ENCODE assay signal across 17 cellular contexts in genomic region chr1:19744335-19744743, GRCh38. TPM values are rescaled to one million over a fixed set of nuclear protein-coding genes. Genes with fewer than 3 reads are reported as not detected.
DNase-seq lines count a peak whose midpoint lies in the region; ATAC-seq, FAIRE-seq and TF ChIP-seq lines count a peak whose summit lies in the region.
"Had no signal": no experiment of that assay in that cellular context is flagged by ENCODE, and none has a peak within 500 bp of the region (broad histone marks: within the 10 kb centered on the region; RNA-seq: fewer than 3 reads in every experiment).

No MANE protein-coding gene starts in this region.

- H3K27ac ChIP-seq in GM23248 (no peak overlapping the region), H1 (ENCODE audit: low read depth, low read length) (no peak overlapping the region)
- H3K27ac ChIP-seq: A549, HL-60 had no signal

- H3K9me3 ChIP-seq in GM23248 (ENCODE audit: low read depth): no peaks in the 10 kb centered on the region
- H3K9me3 ChIP-seq in H1 (ENCODE audit: insufficient read depth in 2 of 2, low read depth in 1 of 2, low read length in 1 of 2): no peaks in the 10 kb centered on the region; a peak in 1 of 4 replicates
- H3K9me3 ChIP-seq: A549 had no signal

- H3K14ac ChIP-seq in H1 (ENCODE audit: insufficient read length): no peak overlapping the region

- no peak overlapping the region for H3K4ac ChIP-seq in H1 (replicated peaks; ENCODE audit: insufficient read length, low read depth, low read length)

- no peak for ATAC-seq in GM19023 (IDR thresholded peaks at IDR 0.05; ENCODE audit: unreplicated experiment)
- ATAC-seq: A549 had no signal

- no peak overlapping the region for H2AFZ ChIP-seq in GM23248
- no peak overlapping the region for H2AFZ ChIP-seq in H1 (ENCODE audit: low read length)

- no peak overlapping the region for H2BK20ac ChIP-seq in H1 (ENCODE audit: low read length)

- no peak for FAIRE-seq in H1 (lab: Jason Lieb, UNC)
- FAIRE-seq: A549, HTR-8/SVneo had no signal

- H2AK5ac ChIP-seq in H1 (ENCODE audit: low read depth, low read length): no peak overlapping the region

- no peaks in the 10 kb centered on the region for H3K9me2 ChIP-seq in GM23248 (ENCODE audit: insufficient read depth)

- 85 to 94% methylated on average over 4 of the region's 4 CpGs for WGBS in GM23248 (ENCODE audit: low coverage in 1 of 2, low lambda C conversion rate in 2 of 2, missing lambda C conversion rate in 2 of 2), 2 experiments
- 82% methylated on average over 4 of the region's 4 CpGs; no CpG with 5 or more reads in 1 of the 2 experiments for WGBS in H1 (ENCODE audit: extremely low coverage in 1 of 2, insufficient coverage in 1 of 2, insufficient read length in 1 of 2, insufficient replicate concordance in 2 of 2, low coverage in 1 of 2, low lambda C conversion rate in 2 of 2, missing lambda C conversion rate in 1 of 2), 2 experiments

- TF ChIP-seq POLR2A in H1 (IDR thresholded peaks at IDR 0.05; ENCODE audit: control extremely low read depth in 1 of 2, low read depth in 2 of 2, low read length in 2 of 2): no peak

- H3K4me3 ChIP-seq in GM23248 (no peak overlapping the region), H1 (ENCODE audit: extremely low read depth in 1 of 4, insufficient read depth in 2 of 4, low read depth in 3 of 4, low read length in 4 of 4) (no peak overlapping the region)
- H3K4me3 ChIP-seq: A549 had no signal

- H4K8ac ChIP-seq in H1 (ENCODE audit: extremely low read depth, insufficient read depth, low read length): no peak overlapping the region

- TF ChIP-seq EP300 in H1 (IDR thresholded peaks at IDR 0.05; ENCODE audit: borderline replicate concordance in 1 of 2, low read depth in 2 of 2, low read length in 2 of 2): no peak

- no peaks in the 10 kb centered on the region for H3K79me1 ChIP-seq in H1 (ENCODE audit: low read depth, low read length)

- no peak overlapping the region for H3K23ac ChIP-seq in H1 (ENCODE audit: insufficient read length)

- H3K36me3 ChIP-seq in GM23248 (ENCODE audit: low read depth): no peaks in the 10 kb centered on the region
- H3K36me3 ChIP-seq in H1 (ENCODE audit: control insufficient read depth in 2 of 4, insufficient read depth in 4 of 4, low read length in 3 of 4): no peaks in the 10 kb centered on the region

- H3F3A ChIP-seq in GM23248 (ENCODE audit: insufficient read depth): no peaks in the 10 kb centered on the region

- no peaks in the 10 kb centered on the region; the same call in 1 of the 2 replicates for H3K23me2 ChIP-seq in H1 (ENCODE audit: low read depth, low read length)

- H2BK120ac ChIP-seq in H1 (replicated peaks; ENCODE audit: low read depth, low read length): no peak overlapping the region

- no peak for TF ChIP-seq RAD21 in H1 (IDR thresholded peaks at IDR 0.05 in 1 of 2, conservative IDR thresholded peaks at IDR 0.05 in 1 of 2; ENCODE audit: low read depth in 2 of 2, low read length in 2 of 2)

- in situ Hi-C loops in GM23248 (cut with MboI): no loop called here

- no peaks in the 10 kb centered on the region for H4K20me1 ChIP-seq in GM23248 (ENCODE audit: insufficient read depth)
- no peaks in the 10 kb centered on the region for H4K20me1 ChIP-seq in H1 (replicated peaks in 1 of 2; ENCODE audit: control insufficient read depth in 1 of 2, insufficient read depth in 2 of 2, low read length in 2 of 2)

- no peak for TF ChIP-seq CTCF in H1 (IDR thresholded peaks at IDR 0.05; ENCODE audit: control extremely low read depth in 1 of 3, insufficient read depth in 1 of 3, low read depth in 1 of 3, low read length in 3 of 3)

- POLR2A ChIA-PET in H1 (lab: Charles Lee; ENCODE audit: partially characterized antibody): no interaction called here

- H3K4me2 ChIP-seq in GM23248 (ENCODE audit: unreplicated experiment) (no peak overlapping the region), H1 (ENCODE audit: insufficient read depth in 1 of 2, low read depth in 2 of 2, low read length in 2 of 2) (no peak overlapping the region)
- H3K4me2 ChIP-seq: A549 had no signal

- H2BK5ac ChIP-seq in H1 (ENCODE audit: low read depth, low read length): no peak overlapping the region

- CTCF ChIA-PET in H1 (lab: Charles Lee; ENCODE audit: partially characterized antibody): interaction anchor here (0.9 to 1.0 kb wide), 2 partner anchors 29 to 40 kb away, joined by 3 to 4 read pairs; no protein-coding TSS in a partner anchor

- no peak overlapping the region for H2BK12ac ChIP-seq in H1 (ENCODE audit: low read depth, low read length)

- H4K5ac ChIP-seq in H1 (ENCODE audit: insufficient read length, low read depth, low read length): no peak overlapping the region

- H3K27me3 ChIP-seq in GM23248 (replicated peaks; ENCODE audit: insufficient read depth): no peaks in the 10 kb centered on the region
- no peaks in the 10 kb centered on the region for H3K27me3 ChIP-seq in H1 (replicated peaks in 1 of 4; ENCODE audit: control insufficient read depth in 3 of 4, extremely low read depth in 1 of 4, insufficient read depth in 3 of 4, low read length in 3 of 4)

- peak; percentile 22 for DNase-seq in AG08395 (ENCODE audit: low spot score)
- DNase-seq in GM23248: peak; percentile 27
- no peak for DNase-seq in H1 (ENCODE audit: low read depth in 1 of 2, low spot score in 2 of 2)
- peak; percentile 42 for DNase-seq in putamen (ENCODE audit: low spot score)
- DNase-seq in NCI-H526 treated with DMSO at 0.1 percent for 48 hours (lab: John Stamatoyannopoulos, UW): no peak
- no peak for DNase-seq in NCI-H510A (lab: John Stamatoyannopoulos, UW)
- no peak for DNase-seq in NCI-H1092 treated with DMSO at 0.1 percent for 48 hours (lab: John Stamatoyannopoulos, UW)
- DNase-seq: AML-193, HCEC 1CT, NCI-H1417, NCI-H187 treated with DMSO at 0.1 percent for 48 hours, NCI-H345, NCI-H748 treated with DMSO at 0.1 percent for 48 hours had no signal

- no peak overlapping the region for H3K9ac ChIP-seq in GM23248
- H3K9ac ChIP-seq in H1 (replicated peaks in 1 of 4; ENCODE audit: extremely low read depth in 1 of 4, low read depth in 3 of 4, low read length in 3 of 4): no peak overlapping the region

- H3K4me1 ChIP-seq in GM23248 (ENCODE audit: insufficient read depth) (no peaks in the 10 kb centered on the region), H1 (replicated peaks in 1 of 4; ENCODE audit: control insufficient read depth in 3 of 4, insufficient read depth in 4 of 4, low read length in 3 of 4) (no peaks in the 10 kb centered on the region)
- H3K4me1 ChIP-seq: A549 had no signal

- H4K91ac ChIP-seq in H1 (replicated peaks; ENCODE audit: insufficient read length, low read length): no peak overlapping the region

- H3K56ac ChIP-seq in H1 (replicated peaks; ENCODE audit: insufficient read length, low read depth, low read length): no peak overlapping the region

- no peaks in the 10 kb centered on the region for H3K79me2 ChIP-seq in GM23248 (ENCODE audit: insufficient read depth)
- no peaks in the 10 kb centered on the region for H3K79me2 ChIP-seq in H1 (ENCODE audit: control insufficient read depth in 1 of 2, insufficient read depth in 2 of 2, low read length in 2 of 2)

- no peak overlapping the region for H3K18ac ChIP-seq in H1 (ENCODE audit: extremely low read depth, low read length)

- H2BK15ac ChIP-seq in H1 (ENCODE audit: low read length): no peak overlapping the region

TF ChIP-seq in H1, 55 proteins besides CTCF, POLR2A, EP300 and RAD21:
- TF ChIP-seq KDM1A (IDR thresholded peaks at IDR 0.05; ENCODE audit: borderline replicate concordance, low read length) (peak; percentile 52; the same call in 1 of the 2 replicates), BRCA1 (IDR thresholded peaks at IDR 0.05; ENCODE audit: low read depth, low read length) (no peak), TEAD4 (IDR thresholded peaks at IDR 0.05; ENCODE audit: low read depth, low read length) (peak; percentile 61)

RNA-seq across cellular contexts. Expression of gene TMCO4, which starts 55.4 kb away (rescaled TPM):
- total RNA-seq in GM23248 (2014; rRNA removed; shearing (Covaris generic)): 24.5 and 25.9 TPM in 2 replicates
- polyA plus RNA-seq in GM23248 (2016; fragmentation: Nextera tagmentation; extraction: Ambion mirVana) (10.5 and 10.7 TPM in 2 replicates), H1 (2011; rRNA removed) (3.1 and 3.6 TPM in 2 replicates)
- 3.0 and 3.1 TPM in 2 replicates for total RNA-seq in H1 (2021; fragmentation: NEBNext Ultra II Directional; extraction: Animal tissue kit (Norgen Biotek cat#: 25700))
- 4.0 TPM for polyA plus RNA-seq in H1 (2011; cell fraction: cytosol; rRNA removed)
- polyA plus RNA-seq in H1 (2011; cell fraction: nucleus; rRNA removed): 4.4 TPM
- 2.1 to 4.3 TPM (median 3.2 TPM) in 4 replicates for polyA plus RNA-seq in H1 (2012, experiment 1 of 2)
- polyA plus RNA-seq in H1 (2012, experiment 2 of 2): 2.9 TPM
- polyA plus RNA-seq in H1 (2013, experiment 1 of 2): 2.7 TPM
- 3.2 TPM for polyA plus RNA-seq in H1 (2013, experiment 2 of 2)
- 3.2 TPM in 2 replicates for polyA minus RNA-seq in H1 (2011; rRNA and poly(A)+ RNA removed)
- 3.6 TPM for polyA minus RNA-seq in H1 (2011; cell fraction: cytosol; rRNA and poly(A)+ RNA removed)
- polyA minus RNA-seq in H1 (2011; cell fraction: nucleus; rRNA and poly(A)+ RNA removed): 3.7 TPM

Comparison
In these comparisons a context has a peak if more than half of its experiments do, and no peak if none do; other contexts are left out.
1. DNase-seq: peak in AG08395 (single experiment), GM23248 (single experiment) and putamen (single experiment); none in H1 (0 of 2), NCI-H526 treated with DMSO at 0.1 percent for 48 hours (single experiment), NCI-H510A (single experiment) and NCI-H1092 treated with DMSO at 0.1 percent for 48 hours (single experiment).